ENCODE assay signal across 19 cellular contexts in genomic region chr9:89854715-89855475, GRCh38.
A peak's percentile ranks its signal among the peaks of the same experiment; 100 is the strongest.
DNase-seq lines count a peak whose midpoint lies in the region; ATAC-seq and TF ChIP-seq lines count a peak whose summit lies in the region.
"Had no signal": no experiment of that assay in that cellular context is flagged by ENCODE, and none has a peak within 500 bp of the region (broad histone marks: within the 10 kb centered on the region; RNA-seq: fewer than 3 reads in every experiment).

No MANE protein-coding gene starts in this region.

- ATAC-seq in lung (ENCODE audit: insufficient read depth, low FRiP score) = peak; percentile 23
- no peak for ATAC-seq in activated CD8-positive, alpha-beta T cell treated with anti-CD3 and anti-CD28 coated beads, Interleukin-2, amount 10 ng/mL, durations not matched to agents 7 days and 5 days
- ATAC-seq in GM18502 (IDR thresholded peaks at IDR 0.05; ENCODE audit: poor library complexity, unreplicated experiment) = no peak

- peaks cover 3% of the 10 kb centered on the region for H3K9me3 Mint-ChIP-seq in activated CD8-positive, alpha-beta T cell treated with anti-CD3 and anti-CD28 coated beads, Interleukin-2, amount 10 ng/mL, durations not matched to agents 7 days and 5 days (ENCODE audit: insufficient read depth)

- H3K27ac Mint-ChIP-seq in activated CD8-positive, alpha-beta T cell treated with anti-CD3 and anti-CD28 coated beads, Interleukin-2, amount 10 ng/mL, durations not matched to agents 7 days and 5 days = no peak overlapping the region

- H3K9me3 ChIP-seq in left ventricle myocardium inferior (replicated peaks) (peaks cover 13% of the 10 kb centered on the region), lung (ENCODE audit: control insufficient read depth in 2 of 2, insufficient read depth in 1 of 2, low read length in 1 of 2) (no peaks in the 10 kb centered on the region), testis (no peaks in the 10 kb centered on the region)

- peaks cover 7% of the 10 kb centered on the region for H3K4me1 Mint-ChIP-seq in activated CD8-positive, alpha-beta T cell treated with anti-CD3 and anti-CD28 coated beads, Interleukin-2, amount 10 ng/mL, durations not matched to agents 7 days and 5 days (ENCODE audit: low read depth)

- no peaks in the 10 kb centered on the region for H3K27me3 ChIP-seq in left ventricle myocardium inferior (ENCODE audit: low read depth)
- no peaks in the 10 kb centered on the region for H3K27me3 ChIP-seq in lung (ENCODE audit: control insufficient read depth, insufficient read depth)
- no peaks in the 10 kb centered on the region for H3K27me3 ChIP-seq in testis

- TF ChIP-seq CTCF in left ventricle myocardium inferior (IDR thresholded peaks at IDR 0.05; ENCODE audit: borderline replicate concordance) (no peak), coronary artery (IDR thresholded peaks at IDR 0.05) (no peak), lung (IDR thresholded peaks at IDR 0.05; ENCODE audit: control extremely low read depth, extremely low read depth) (no peak), testis (IDR thresholded peaks at IDR 0.05) (no peak)

- no peak overlapping the region for H3K4me3 Mint-ChIP-seq in activated CD8-positive, alpha-beta T cell treated with anti-CD3 and anti-CD28 coated beads, Interleukin-2, amount 10 ng/mL, durations not matched to agents 7 days and 5 days

- H3K27me3 Mint-ChIP-seq in activated CD8-positive, alpha-beta T cell treated with anti-CD3 and anti-CD28 coated beads, Interleukin-2, amount 10 ng/mL, durations not matched to agents 7 days and 5 days (ENCODE audit: low read depth) = peaks cover 24% of the 10 kb centered on the region

- intact Hi-C loops in cardiac septum (cut with DNase I) = no loop called here
- intact Hi-C loops in left ventricle myocardium inferior (cut with micrococcal nuclease) = no loop called here
- intact Hi-C loops in testis (cut with DNase I; ENCODE audit: low total_unique reads) = no loop called here

- 86 to 96% methylated on average over 11 of the region's 11 CpGs for WGBS in lung, 2 donors
- 79 to 96% methylated on average over 11 of the region's 11 CpGs for WGBS in testis, 2 donors

- TF ChIP-seq POLR2A in testis (IDR thresholded peaks at IDR 0.05) = no peak

- H3K27ac ChIP-seq in left ventricle myocardium inferior (replicated peaks) (no peak overlapping the region), coronary artery (no peak overlapping the region), lung (ENCODE audit: low read depth in 1 of 2, low read length in 1 of 2) (no peak overlapping the region), testis (no peak overlapping the region)
- H3K27ac ChIP-seq: KMS-11 had no signal

- POLR2A ChIA-PET in activated CD8-positive, alpha-beta T cell treated with anti-CD3 and anti-CD28 coated beads, Interleukin-2, amount 10 ng/mL, durations not matched to agents 7 days and 5 days (lab: Charles Lee) = interaction anchor here (0.6 kb wide), 1 partner anchor 36 kb away, joined by 4 read pairs; no protein-coding TSS in a partner anchor

- H3K4me3 ChIP-seq in left ventricle myocardium inferior (no peak overlapping the region), coronary artery (no peak overlapping the region), lung (no peak overlapping the region), testis (no peak overlapping the region)

- H3K36me3 Mint-ChIP-seq in activated CD8-positive, alpha-beta T cell treated with anti-CD3 and anti-CD28 coated beads, Interleukin-2, amount 10 ng/mL, durations not matched to agents 7 days and 5 days (ENCODE audit: low read depth) = no peaks in the 10 kb centered on the region

- CTCF ChIA-PET in activated CD8-positive, alpha-beta T cell treated with anti-CD3 and anti-CD28 coated beads, Interleukin-2, amount 10 ng/mL, durations not matched to agents 7 days and 5 days (lab: Charles Lee) = no interaction called here

- DNase-seq in cardiac septum (ENCODE audit: low spot score) = peak; percentile 51
- DNase-seq in left ventricle myocardium inferior = no peak
- peak; percentile 52 for DNase-seq in coronary artery (ENCODE audit: low spot score)
- no peak for DNase-seq in lung (ENCODE audit: low spot score)
- peak; percentile 4 for DNase-seq in testis
- DNase-seq in GF-D8 (lab: John Stamatoyannopoulos, UW) = no peak
- DNase-seq in activated CD8-positive, alpha-beta T cell treated with anti-CD3 and anti-CD28 coated beads, Interleukin-2, amount 10 ng/mL, durations not matched to agents 7 days and 5 days = no peak
- DNase-seq: C1 segment of cervical spinal cord, DMS79, H7, MV-4-11, NCI-H187, NCI-H226, NCI-H524, NCI-H82, OCI-M1, SHP77 treated with DMSO at 0.1 percent for 48 hours had no signal

- H3K36me3 ChIP-seq in left ventricle myocardium inferior = no peaks in the 10 kb centered on the region
- H3K36me3 ChIP-seq in lung (ENCODE audit: control insufficient read depth in 2 of 2, insufficient read depth in 2 of 2, low read length in 2 of 2) = no peaks in the 10 kb centered on the region
- no peaks in the 10 kb centered on the region for H3K36me3 ChIP-seq in testis (ENCODE audit: low read depth, missing control alignments)

- H3K4me1 ChIP-seq in left ventricle myocardium inferior (peaks cover 9% of the 10 kb centered on the region), lung (ENCODE audit: control insufficient read depth in 2 of 2, insufficient read depth in 2 of 2, low read length in 2 of 2) (peaks cover 0 to 2% of the 10 kb centered on the region in 2 donors), testis (no peaks in the 10 kb centered on the region)

Comparison
In these comparisons a context has a peak if more than half of its experiments do, and no peak if none do; other contexts are left out.
1. DNase-seq: peak in cardiac septum (single experiment), coronary artery (single experiment) and testis (single experiment); none in left ventricle myocardium inferior (single experiment), lung (single experiment), GF-D8 (single experiment) and activated CD8-positive, alpha-beta T cell treated with anti-CD3 and anti-CD28 coated beads, Interleukin-2, amount 10 ng/mL, durations not matched to agents 7 days and 5 days (single experiment).